ENCODE assay signal across 22 cellular contexts in the genomic region with DNA sequence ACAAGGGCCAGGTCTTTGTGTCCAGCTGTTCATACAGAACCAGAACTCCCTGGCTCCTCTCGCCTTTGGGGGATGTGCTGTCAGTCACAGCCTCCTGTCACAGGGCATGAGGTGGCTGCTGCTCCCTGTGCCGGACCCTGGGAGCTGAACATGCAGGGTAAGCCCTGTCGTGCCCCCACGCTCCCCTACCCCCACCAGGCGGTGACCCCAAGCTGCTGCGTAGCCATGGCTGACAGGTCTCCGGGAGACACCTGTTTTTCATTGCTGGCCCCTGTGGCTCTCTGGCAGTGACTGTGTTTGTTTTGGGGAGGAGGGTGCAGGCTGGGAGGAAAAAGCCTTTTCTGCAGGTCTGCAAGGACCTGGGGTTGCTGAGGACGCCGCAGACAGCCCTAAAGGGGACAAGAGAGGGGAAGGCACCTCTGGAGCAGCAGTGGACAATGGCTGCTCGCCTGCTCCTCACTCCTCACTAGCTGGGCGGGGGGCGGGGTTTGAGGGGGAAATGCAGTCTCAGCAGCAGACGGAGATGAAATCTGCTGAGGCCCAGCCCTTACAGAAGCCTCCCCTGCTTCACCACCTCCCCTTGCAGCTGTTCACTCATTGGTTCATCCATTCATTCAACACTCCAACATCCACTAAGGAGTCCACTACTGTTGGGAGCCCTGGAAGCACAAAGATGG.
DNase-seq lines count a peak whose midpoint lies in the region; ATAC-seq lines count a peak whose summit lies in the region.
"Had no signal": no experiment of that assay in that cellular context is flagged by ENCODE, and none has a peak within 500 bp of the region (broad histone marks: within the 10 kb centered on the region; RNA-seq: fewer than 3 reads in every experiment).

No MANE protein-coding gene starts in this region.

- H2BK5ac ChIP-seq in neuronal stem cell (ENCODE audit: low read length): peak overlapping the region; percentile 62

- H3K4me2 ChIP-seq in neuronal stem cell (ENCODE audit: insufficient read depth, low read length, poor library complexity, severe bottlenecking): no peak overlapping the region

- peak overlapping the region; percentile 26 for H2AFZ ChIP-seq in neuronal stem cell (ENCODE audit: low read length)

- no peak overlapping the region for H2AK5ac ChIP-seq in neuronal stem cell (ENCODE audit: low read depth, low read length)

- no peak overlapping the region for H3K4me3 ChIP-seq in neuronal stem cell (ENCODE audit: low read length in 2 of 2)
- H3K4me3 ChIP-seq: dorsolateral prefrontal cortex, MG63, prostate gland, transverse colon had no signal

- no peak overlapping the region for H2BK12ac ChIP-seq in neuronal stem cell (ENCODE audit: low read length)

- no peak overlapping the region for H3K4ac ChIP-seq in neuronal stem cell (ENCODE audit: low read length)

- H3K4me1 ChIP-seq in neuronal stem cell (ENCODE audit: control insufficient read depth in 2 of 2, insufficient read depth in 1 of 2, low read depth in 1 of 2, low read length in 2 of 2): peaks cover 0 to 35% of the 10 kb centered on the region in 2 donors
- H3K4me1 ChIP-seq: prostate gland, transverse colon had no signal

- no peak overlapping the region for H3K14ac ChIP-seq in neuronal stem cell (ENCODE audit: low read length)

- H2BK120ac ChIP-seq in neuronal stem cell (ENCODE audit: low read depth, low read length): no peak overlapping the region

- peak overlapping the region; percentile 89 for H3K18ac ChIP-seq in neuronal stem cell (ENCODE audit: low read length)

- H3K36me3 ChIP-seq in neuronal stem cell (replicated peaks in 1 of 2; ENCODE audit: control insufficient read depth in 2 of 2, insufficient read depth in 2 of 2, low read length in 2 of 2): no peaks in the 10 kb centered on the region
- H3K36me3 ChIP-seq: MG63, prostate gland, transverse colon had no signal

- no peaks in the 10 kb centered on the region for H3K79me1 ChIP-seq in neuronal stem cell (ENCODE audit: low read depth, low read length)

- peak; percentile 25 for DNase-seq in NCI-H1436 (lab: John Stamatoyannopoulos, UW)
- DNase-seq in NCI-H1436 treated with DMSO at 0.1 percent for 48 hours (lab: John Stamatoyannopoulos, UW): no peak
- peak; percentile 39 for DNase-seq in NCI-H2227 treated with DMSO at 0.1 percent for 48 hours (lab: John Stamatoyannopoulos, UW)
- peak; percentile 76 for DNase-seq in SK-N-DZ (ENCODE audit: low spot score)
- no peak for DNase-seq in neuronal stem cell (ENCODE audit: low spot score)
- DNase-seq in NOMO-1 treated with DMSO at 0.1 percent for 48 hours (lab: John Stamatoyannopoulos, UW; ENCODE audit: unreplicated experiment): no peak
- DNase-seq: 8988T; activated CD4-positive, alpha-beta T cell treated with anti-CD3 and anti-CD28 coated beads, Interleukin-2, amount 50 U/mL, for 48 hours; activated CD4-positive, CD25-positive, alpha-beta regulatory T cell; activated CD8-positive, alpha-beta memory T cell treated with anti-CD3 and anti-CD28 coated beads, Interleukin-2, amount 50 U/mL, for 4 hours; CD4-positive, alpha-beta memory T cell; DMS153; dorsolateral prefrontal cortex; KBM-7; MG63; NCI-H187 treated with DMSO at 0.1 percent for 48 hours; T-helper 9 cell; transverse colon had no signal

- H4K91ac ChIP-seq in neuronal stem cell (ENCODE audit: low read depth, low read length, poor library complexity): no peak overlapping the region

- no peak overlapping the region for H3K27ac ChIP-seq in neuronal stem cell (replicated peaks; ENCODE audit: low read length)
- H3K27ac ChIP-seq: dorsolateral prefrontal cortex, prostate gland, transverse colon had no signal

- H2BK15ac ChIP-seq in neuronal stem cell (ENCODE audit: low read length): no peak overlapping the region

- no peaks in the 10 kb centered on the region for H3K9me3 ChIP-seq in neuronal stem cell (replicated peaks in 1 of 2; ENCODE audit: control insufficient read depth in 2 of 2, insufficient read depth in 1 of 2, low read depth in 1 of 2, low read length in 2 of 2)
- H3K9me3 ChIP-seq: MG63, prostate gland, transverse colon had no signal

- no peak overlapping the region for H3K23ac ChIP-seq in neuronal stem cell (ENCODE audit: low read depth, low read length, poor library complexity)

- no peaks in the 10 kb centered on the region for H3K27me3 ChIP-seq in neuronal stem cell (ENCODE audit: control insufficient read depth in 3 of 3, insufficient read depth in 3 of 3, low read depth in 1 of 3, low read length in 3 of 3)
- H3K27me3 ChIP-seq: MG63, transverse colon had no signal

- H3K9ac ChIP-seq in neuronal stem cell (ENCODE audit: low read depth, low read length, poor library complexity): no peak overlapping the region

- ATAC-seq in HG03521 (IDR thresholded peaks at IDR 0.05; ENCODE audit: unreplicated experiment): no peak
- no peak for ATAC-seq in GM19324 (IDR thresholded peaks at IDR 0.05; ENCODE audit: low FRiP score, unreplicated experiment)
- ATAC-seq: activated T-helper 17 cell treated with anti-CD3 and anti-CD28 coated beads, Interleukin-2, amount 50 U/mL, for 72 hours had no signal

- H4K8ac ChIP-seq in neuronal stem cell (ENCODE audit: low read depth, low read length): no peak overlapping the region

- WGBS in neuronal stem cell (ENCODE audit: extremely low coverage in 2 of 2, insufficient read length in 2 of 2, insufficient replicate concordance in 1 of 2), 2 donors: no CpG with 5 or more reads among the region's 13 CpGs

Comparison
In these comparisons a context has a peak if more than half of its experiments do, and no peak if none do; other contexts are left out.
1. DNase-seq: peak in NCI-H1436 (single experiment), NCI-H2227 treated with DMSO at 0.1 percent for 48 hours (single experiment) and SK-N-DZ (single experiment); none in NCI-H1436 treated with DMSO at 0.1 percent for 48 hours (single experiment), neuronal stem cell (single experiment) and NOMO-1 treated with DMSO at 0.1 percent for 48 hours (single experiment).